1 cellular context compared by ENCODE assay signal in genomic region chr12:109899345-109899744, GRCh38.
TF ChIP-seq lines count a peak whose summit lies in the region.

No MANE protein-coding gene starts in this region.

TF ChIP-seq in GM12878, 131 proteins besides CTCF, POLR2A, EP300 and RAD21:
- TF ChIP-seq MLLT1 (IDR thresholded peaks at IDR 0.05) = peak; percentile 93
